Comparison of ENCODE assay signal across 10 cellular contexts in the genomic region with DNA sequence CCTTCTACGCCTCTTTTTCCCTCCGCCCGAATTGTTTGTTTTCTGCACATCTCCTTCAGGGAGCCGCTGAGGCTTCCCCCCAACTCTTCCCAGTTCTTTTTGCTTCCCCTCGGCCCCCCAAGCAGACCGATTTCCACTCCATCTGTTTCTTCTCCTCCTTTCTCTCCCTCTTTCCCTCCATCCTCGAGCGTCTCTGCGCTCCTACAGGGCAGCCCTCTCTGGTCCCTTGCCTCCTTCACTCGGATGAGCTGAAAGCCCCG. TPM values are rescaled to one million over a fixed set of nuclear protein-coding genes. Genes with fewer than 3 reads are reported as not detected.
DNase-seq lines count a peak whose midpoint lies in the region; ATAC-seq and TF ChIP-seq lines count a peak whose summit lies in the region.
"Had no signal": no experiment of that assay in that cellular context is flagged by ENCODE, and none has a peak within 500 bp of the region (broad histone marks: within the 10 kb centered on the region; RNA-seq: fewer than 3 reads in every experiment).

No MANE protein-coding gene starts in this region.

- 2 to 5% methylated on average over 11 of the region's 11 CpGs for WGBS in testis, 2 donors

- no peaks in the 10 kb centered on the region for H3K9me3 Mint-ChIP-seq in activated T-cell treated with anti-CD3 and anti-CD28 coated beads, Interleukin-2, amount 50 U/mL, for 4 hours
- no peaks in the 10 kb centered on the region for H3K9me3 Mint-ChIP-seq in activated CD4-positive, alpha-beta memory T cell treated with anti-CD3 and anti-CD28 coated beads, Interleukin-2, amount 10 ng/mL, durations not matched to agents 7 days and 5 days

- no peak for TF ChIP-seq CTCF in testis (IDR thresholded peaks at IDR 0.05)

- no peaks in the 10 kb centered on the region for H3K36me3 Mint-ChIP-seq in activated T-cell treated with anti-CD3 and anti-CD28 coated beads, Interleukin-2, amount 50 U/mL, for 4 hours (ENCODE audit: insufficient read depth)
- H3K36me3 Mint-ChIP-seq in activated CD4-positive, alpha-beta memory T cell treated with anti-CD3 and anti-CD28 coated beads, Interleukin-2, amount 10 ng/mL, durations not matched to agents 7 days and 5 days (ENCODE audit: low read depth): no peaks in the 10 kb centered on the region

- peaks cover 14% of the 10 kb centered on the region; the same call in 1 of the 2 replicates for H3K4me1 ChIP-seq in iPS-20b (ENCODE audit: insufficient read depth, low read length)
- H3K4me1 ChIP-seq in testis: peaks cover 4% of the 10 kb centered on the region

- H3K27me3 ChIP-seq in iPS-20b (ENCODE audit: insufficient read depth, low read length): peaks cover 100% of the 10 kb centered on the region
- no peaks in the 10 kb centered on the region for H3K27me3 ChIP-seq in testis

- peaks cover 11% of the 10 kb centered on the region; the same call in 1 of the 2 replicates for H3K9me3 ChIP-seq in iPS-20b (ENCODE audit: insufficient read depth, low read depth, low read length)
- no peaks in the 10 kb centered on the region for H3K9me3 ChIP-seq in testis

- H3K27me3 Mint-ChIP-seq in activated T-cell treated with anti-CD3 and anti-CD28 coated beads, Interleukin-2, amount 50 U/mL, for 4 hours (ENCODE audit: low read depth): peaks cover 98% of the 10 kb centered on the region
- peaks cover 99% of the 10 kb centered on the region for H3K27me3 Mint-ChIP-seq in activated CD4-positive, alpha-beta memory T cell treated with anti-CD3 and anti-CD28 coated beads, Interleukin-2, amount 10 ng/mL, durations not matched to agents 7 days and 5 days

- peak overlapping the region; percentile 69 for H3K4me3 Mint-ChIP-seq in activated T-cell treated with anti-CD3 and anti-CD28 coated beads, Interleukin-2, amount 50 U/mL, for 4 hours
- peak overlapping the region; percentile 67 for H3K4me3 Mint-ChIP-seq in activated CD4-positive, alpha-beta memory T cell treated with anti-CD3 and anti-CD28 coated beads, Interleukin-2, amount 10 ng/mL, durations not matched to agents 7 days and 5 days

- POLR2A ChIA-PET in activated CD4-positive, alpha-beta memory T cell treated with anti-CD3 and anti-CD28 coated beads, Interleukin-2, amount 10 ng/mL, durations not matched to agents 7 days and 5 days (lab: Charles Lee): interaction anchor here (0.9 to 4.8 kb wide), 4 partner anchors 9 to 97 kb away, joined by 3 to 25 read pairs (median 10); partner anchors contain the start of gene C1orf53

- TF ChIP-seq POLR2A in testis (IDR thresholded peaks at IDR 0.05): no peak

- no peak for DNase-seq in activated T-cell treated with anti-CD3 and anti-CD28 coated beads, Interleukin-2, amount 50 U/mL, for 4 hours
- no peak for DNase-seq in activated T-cell treated with anti-CD3 and anti-CD28 coated beads, Interleukin-2, amount 50 U/mL, for 1 hour
- DNase-seq in activated CD4-positive, alpha-beta memory T cell treated with anti-CD3 and anti-CD28 coated beads, Interleukin-2, amount 10 ng/mL, durations not matched to agents 7 days and 5 days: no peak
- DNase-seq in testis (no peak), inferior parietal cortex (ENCODE audit: extremely low spot score) (no peak), left colon (no peak)
- DNase-seq: amygdala had no signal

- intact Hi-C loops in testis (cut with DNase I; ENCODE audit: low total_unique reads) (no loop called here), left colon (cut with DNase I, micrococcal nuclease) (loop anchor here in 1 of 2 donors (5.0 kb wide), 1 partner anchor 135 kb away; no protein-coding TSS in a partner anchor)

- peak overlapping the region; percentile 22 for H3K27ac Mint-ChIP-seq in activated CD4-positive, alpha-beta memory T cell treated with anti-CD3 and anti-CD28 coated beads, Interleukin-2, amount 10 ng/mL, durations not matched to agents 7 days and 5 days

- no peak overlapping the region for H3K9ac ChIP-seq in iPS-20b (ENCODE audit: low read depth, low read length)

- peaks cover 71% of the 10 kb centered on the region for H3K4me1 Mint-ChIP-seq in activated T-cell treated with anti-CD3 and anti-CD28 coated beads, Interleukin-2, amount 50 U/mL, for 4 hours (ENCODE audit: low read depth)
- H3K4me1 Mint-ChIP-seq in activated CD4-positive, alpha-beta memory T cell treated with anti-CD3 and anti-CD28 coated beads, Interleukin-2, amount 10 ng/mL, durations not matched to agents 7 days and 5 days: peaks cover 71% of the 10 kb centered on the region

- H3K36me3 ChIP-seq in iPS-20b (ENCODE audit: insufficient read depth, low read depth, low read length): no peaks in the 10 kb centered on the region
- no peaks in the 10 kb centered on the region for H3K36me3 ChIP-seq in testis (ENCODE audit: low read depth, missing control alignments)

- peak overlapping the region; percentile 39; the same call in 1 of the 2 replicates for H3K4me3 ChIP-seq in iPS-20b (ENCODE audit: low read length)
- peak overlapping the region; percentile 46 to 69 for H3K4me3 ChIP-seq in testis

- no peak overlapping the region for H3K27ac ChIP-seq in iPS-20b (ENCODE audit: low read length)
- H3K27ac ChIP-seq in testis: peak overlapping the region; percentile 81 to 88
- H3K27ac ChIP-seq: RWPE1 had no signal

- peak; percentile 12 to 23 for ATAC-seq in activated T-cell treated with anti-CD3 and anti-CD28 coated beads, Interleukin-2, amount 50 U/mL, for 4 hours
- ATAC-seq in left colon (no peak), GM21529 (IDR thresholded peaks at IDR 0.05; ENCODE audit: unreplicated experiment) (no peak)

- CTCF ChIA-PET in activated CD4-positive, alpha-beta memory T cell treated with anti-CD3 and anti-CD28 coated beads, Interleukin-2, amount 10 ng/mL, durations not matched to agents 7 days and 5 days (lab: Charles Lee): interaction anchor here (0.7 to 5.1 kb wide), 2 partner anchors 13 to 396 kb away, joined by 3 to 35 read pairs; partner anchors contain the start of gene C1orf53

RNA-seq across cellular contexts. Expression of gene LHX9, which starts 0.3 kb away (rescaled TPM):
- not detected for total RNA-seq in activated T-cell treated with anti-CD3 and anti-CD28 coated beads, Interleukin-2, amount 50 U/mL, for 4 hours
- not detected for total RNA-seq in activated CD4-positive, alpha-beta memory T cell treated with anti-CD3 and anti-CD28 coated beads, Interleukin-2, amount 10 ng/mL, durations not matched to agents 7 days and 5 days
- 1 to 10 TPM; 3.7 to 7.1 TPM for total RNA-seq in testis
- 3.7 TPM for polyA plus RNA-seq in testis (ENCODE audit: insufficient read depth, low read depth, low replicate concordance)
- total RNA-seq in left colon: under 1 TPM in 1 of 2 donors, not detected in 1; 0.31 TPM

RNA-seq across cellular contexts. Expression of gene C1orf53, which starts 15.1 kb away (rescaled TPM):
- 1 to 10 TPM in 2 of 3 donors, under 1 TPM in 1; 0.68 to 2.5 (median 2.4) TPM for total RNA-seq in activated T-cell treated with anti-CD3 and anti-CD28 coated beads, Interleukin-2, amount 50 U/mL, for 4 hours
- total RNA-seq in activated CD4-positive, alpha-beta memory T cell treated with anti-CD3 and anti-CD28 coated beads, Interleukin-2, amount 10 ng/mL, durations not matched to agents 7 days and 5 days: under 1 TPM in 1 of 2 experiments, not detected in 1; 0.55 TPM
- 10 to 100 TPM in 1 of 2 donors, 1 to 10 TPM in 1; 7.8 to 10.5 TPM for total RNA-seq in testis
- polyA plus RNA-seq in testis (ENCODE audit: insufficient read depth, low read depth, low replicate concordance): 8.6 TPM
- 1 to 10 TPM; 3.1 to 5.2 TPM for total RNA-seq in left colon

Comparison
In these comparisons a context has a peak if more than half of its experiments do, and no peak if none do; other contexts are left out.
1. ATAC-seq: peak in activated T-cell treated with anti-CD3 and anti-CD28 coated beads, Interleukin-2, amount 50 U/mL, for 4 hours (2 of 2); none in left colon (single experiment) and GM21529 (single experiment).